2 cellular contexts compared by ENCODE assay signal in genomic region chr17:34619687-34620217, GRCh38.
TF ChIP-seq lines count a peak whose summit lies in the region.

No MANE protein-coding gene starts in this region.

TF ChIP-seq in SK-N-SH, 30 proteins besides CTCF, POLR2A, EP300 and RAD21 (continued from another document):
- TF ChIP-seq PBX3 (IDR thresholded peaks at IDR 0.05): no peak
- peak; percentile 13; the same call in 1 of the 2 replicates for TF ChIP-seq SMC3 (IDR thresholded peaks at IDR 0.05; ENCODE audit: low read depth, low read length)

TF ChIP-seq in SK-N-SH treated with all-trans-retinoic acid at 6 μM for 48 hours, 23 proteins besides CTCF, POLR2A, EP300 and RAD21 (continued from another document):
- TF ChIP-seq, protein P1, sequence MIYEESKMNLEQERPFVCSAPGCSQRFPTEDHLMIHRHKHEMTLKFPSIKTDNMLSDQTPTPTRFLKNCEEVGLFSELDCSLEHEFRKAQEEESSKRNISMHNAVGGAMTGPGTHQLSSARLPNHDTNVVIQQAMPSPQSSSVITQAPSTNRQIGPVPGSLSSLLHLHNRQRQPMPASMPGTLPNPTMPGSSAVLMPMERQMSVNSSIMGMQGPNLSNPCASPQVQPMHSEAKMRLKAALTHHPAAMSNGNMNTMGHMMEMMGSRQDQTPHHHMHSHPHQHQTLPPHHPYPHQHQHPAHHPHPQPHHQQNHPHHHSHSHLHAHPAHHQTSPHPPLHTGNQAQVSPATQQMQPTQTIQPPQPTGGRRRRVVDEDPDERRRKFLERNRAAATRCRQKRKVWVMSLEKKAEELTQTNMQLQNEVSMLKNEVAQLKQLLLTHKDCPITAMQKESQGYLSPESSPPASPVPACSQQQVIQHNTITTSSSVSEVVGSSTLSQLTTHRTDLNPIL (CRISPR knock-in tag; IDR thresholded peaks at IDR 0.05; ENCODE audit: low read depth): no peak
- no peak for TF ChIP-seq ZFP3 (CRISPR knock-in tag; IDR thresholded peaks at IDR 0.05)
